Comparison of ENCODE assay signal across 1 cellular context in genomic region chr5:62124266-62124665, GRCh38.
TF ChIP-seq lines count a peak whose summit lies in the region.

No MANE protein-coding gene starts in this region.

TF ChIP-seq in WTC11, 78 proteins besides CTCF, POLR2A, EP300 and RAD21 (continued from another document):
- TF ChIP-seq ZSCAN18 (CRISPR knock-in tag; IDR thresholded peaks at IDR 0.05) (no peak), USF2 (CRISPR knock-in tag; IDR thresholded peaks at IDR 0.05) (no peak), NFYB (CRISPR knock-in tag; conservative IDR thresholded peaks at IDR 0.05; ENCODE audit: low read depth) (no peak)
- TF ChIP-seq, protein P1, sequence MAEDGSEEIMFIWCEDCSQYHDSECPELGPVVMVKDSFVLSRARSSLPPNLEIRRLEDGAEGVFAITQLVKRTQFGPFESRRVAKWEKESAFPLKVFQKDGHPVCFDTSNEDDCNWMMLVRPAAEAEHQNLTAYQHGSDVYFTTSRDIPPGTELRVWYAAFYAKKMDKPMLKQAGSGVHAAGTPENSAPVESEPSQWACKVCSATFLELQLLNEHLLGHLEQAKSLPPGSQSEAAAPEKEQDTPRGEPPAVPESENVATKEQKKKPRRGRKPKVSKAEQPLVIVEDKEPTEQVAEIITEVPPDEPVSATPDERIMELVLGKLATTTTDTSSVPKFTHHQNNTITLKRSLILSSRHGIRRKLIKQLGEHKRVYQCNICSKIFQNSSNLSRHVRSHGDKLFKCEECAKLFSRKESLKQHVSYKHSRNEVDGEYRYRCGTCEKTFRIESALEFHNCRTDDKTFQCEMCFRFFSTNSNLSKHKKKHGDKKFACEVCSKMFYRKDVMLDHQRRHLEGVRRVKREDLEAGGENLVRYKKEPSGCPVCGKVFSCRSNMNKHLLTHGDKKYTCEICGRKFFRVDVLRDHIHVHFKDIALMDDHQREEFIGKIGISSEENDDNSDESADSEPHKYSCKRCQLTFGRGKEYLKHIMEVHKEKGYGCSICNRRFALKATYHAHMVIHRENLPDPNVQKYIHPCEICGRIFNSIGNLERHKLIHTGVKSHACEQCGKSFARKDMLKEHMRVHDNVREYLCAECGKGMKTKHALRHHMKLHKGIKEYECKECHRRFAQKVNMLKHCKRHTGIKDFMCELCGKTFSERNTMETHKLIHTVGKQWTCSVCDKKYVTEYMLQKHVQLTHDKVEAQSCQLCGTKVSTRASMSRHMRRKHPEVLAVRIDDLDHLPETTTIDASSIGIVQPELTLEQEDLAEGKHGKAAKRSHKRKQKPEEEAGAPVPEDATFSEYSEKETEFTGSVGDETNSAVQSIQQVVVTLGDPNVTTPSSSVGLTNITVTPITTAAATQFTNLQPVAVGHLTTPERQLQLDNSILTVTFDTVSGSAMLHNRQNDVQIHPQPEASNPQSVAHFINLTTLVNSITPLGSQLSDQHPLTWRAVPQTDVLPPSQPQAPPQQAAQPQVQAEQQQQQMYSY (CRISPR knock-in tag; IDR thresholded peaks at IDR 0.05), result no peak
